8 cellular contexts compared by ENCODE assay signal in genomic region chr11:93783362-93783761, GRCh38. TPM values are rescaled to one million over a fixed set of nuclear protein-coding genes. Genes with fewer than 3 reads are reported as not detected.
DNase-seq lines count a peak whose midpoint lies in the region; ATAC-seq and TF ChIP-seq lines count a peak whose summit lies in the region.

No MANE protein-coding gene starts in this region.

- H3K4me1 ChIP-seq in DND-41 (ENCODE audit: insufficient read depth, low read length) (peaks cover 31% of the 10 kb centered on the region), Panc1 (ENCODE audit: control insufficient read depth, insufficient read depth, low read length) (peaks cover 7% of the 10 kb centered on the region), esophagus squamous epithelium (peaks cover 5 to 42% (median 28%) of the 10 kb centered on the region in 3 donors), prostate gland (replicated peaks) (peaks cover 10% of the 10 kb centered on the region)

- BruUV-seq in Panc1 (replicated peaks; lab: Mats Ljungman, UMichigan) = TSS peak; percentile 94

- POLR2A ChIA-PET in Panc1 (lab: Charles Lee) = interaction anchor here (0.6 to 1.8 kb wide), 2 partner anchors 35 to 42 kb away, joined by 9 to 19 read pairs; partner anchors contain the start of genes C11orf54 and TAF1D

- intact Hi-C loops in Panc1 (cut with micrococcal nuclease; ENCODE audit: unreplicated experiment) (no loop called here), esophagus squamous epithelium (cut with DNase I) (loop anchor here (5.0 kb wide), 1 partner anchor 36 kb away; no protein-coding TSS in a partner anchor), prostate gland (cut with DNase I) (loop anchor here (5.0 to 10.0 kb wide), 2 partner anchors 41 to 119 kb away; partner anchors contain the start of genes C11orf54, CEP295 and TAF1D)

- WGBS in esophagus squamous epithelium, 2 donors = 47% methylated on average over 7 of the region's 7 CpGs
- WGBS in prostate gland = 45% methylated on average over 7 of the region's 7 CpGs

- no peak for TF ChIP-seq CTCF in DND-41 (IDR thresholded peaks at IDR 0.05; ENCODE audit: borderline replicate concordance, extremely low read depth, low read length, poor library complexity, severe bottlenecking)
- TF ChIP-seq CTCF in Panc1 (IDR thresholded peaks at IDR 0.05) = no peak
- no peak for TF ChIP-seq CTCF in esophagus squamous epithelium (IDR thresholded peaks at IDR 0.05)
- TF ChIP-seq CTCF in prostate gland (IDR thresholded peaks at IDR 0.05) = no peak

- H3K4me3 ChIP-seq in DND-41 (ENCODE audit: low read depth in 1 of 2, low read length in 2 of 2) (peak overlapping the region; percentile 80 to 92), Panc1 (ENCODE audit: low read depth in 2 of 2, low read length in 2 of 2) (peak overlapping the region; percentile 85 to 99), esophagus squamous epithelium (peak overlapping the region; percentile 79 to 99 (median 88)), prostate gland (peak overlapping the region; percentile 86 to 93)

- H3K9me3 ChIP-seq in DND-41 (ENCODE audit: insufficient read depth, low read length, severe bottlenecking) (no peaks in the 10 kb centered on the region), Panc1 (ENCODE audit: control insufficient read depth, insufficient read depth, low read depth, low read length) (no peaks in the 10 kb centered on the region), esophagus squamous epithelium (no peaks in the 10 kb centered on the region), prostate gland (no peaks in the 10 kb centered on the region)

- in situ Hi-C loops in Panc1 (cut with HindIII; ENCODE audit: low pct_unique_long_range_greater_than_20kb, low sequenced_read_pairs) = no loop called here

- H3K36me3 ChIP-seq in DND-41 (ENCODE audit: insufficient read depth, low read length) = peaks cover 36% of the 10 kb centered on the region
- H3K36me3 ChIP-seq in Panc1 (ENCODE audit: control insufficient read depth, insufficient read depth, low read length) = peaks cover 6% of the 10 kb centered on the region
- H3K36me3 ChIP-seq in esophagus squamous epithelium = peaks cover 0 to 12% (median 0%) of the 10 kb centered on the region in 3 donors
- H3K36me3 ChIP-seq in prostate gland = no peaks in the 10 kb centered on the region

- H4K20me1 ChIP-seq in DND-41 (ENCODE audit: insufficient read depth, low read length) = peaks cover 29% of the 10 kb centered on the region

- ATAC-seq in DND-41 (ENCODE audit: insufficient read depth, low read depth) (no peak), Panc1 (no peak), HG02885 (IDR thresholded peaks at IDR 0.05; ENCODE audit: poor library complexity, unreplicated experiment) (no peak), GM21423 (IDR thresholded peaks at IDR 0.05; ENCODE audit: unreplicated experiment) (no peak), left lobe of liver (no peak)

- H3K79me2 ChIP-seq in DND-41 (ENCODE audit: insufficient read depth, low read length) = peaks cover 50% of the 10 kb centered on the region

- DNase-seq in DND-41 (no peak), Panc1 (ENCODE audit: low read depth, low spot score) (no peak), esophagus squamous epithelium (lab: John Stamatoyannopoulos, UW) (no peak), prostate gland (ENCODE audit: low spot score) (no peak), SIG-M5 (lab: John Stamatoyannopoulos, UW) (no peak), left lobe of liver (ENCODE audit: low spot score) (no peak)

- CTCF ChIA-PET in Panc1 (lab: Charles Lee) = interaction anchor here (1.2 kb wide), 1 partner anchor 42 kb away, joined by 6 read pairs; the partner anchor contains the start of genes C11orf54 and TAF1D

- peak overlapping the region; percentile 91 for H3K4me2 ChIP-seq in DND-41 (ENCODE audit: insufficient read depth, low read length)

- H3K27ac ChIP-seq in DND-41 (ENCODE audit: low read length) = peak overlapping the region; percentile 94
- peak overlapping the region; percentile 93 for H3K27ac ChIP-seq in Panc1 (ENCODE audit: low read length)
- peak overlapping the region in 2 of 4 donors; percentile 97 for H3K27ac ChIP-seq in esophagus squamous epithelium
- H3K27ac ChIP-seq in prostate gland = peak overlapping the region; percentile 92 to 96

- H3K9ac ChIP-seq in DND-41 (ENCODE audit: low read depth, low read length) = peak overlapping the region; percentile 95

- no peaks in the 10 kb centered on the region for H3K27me3 ChIP-seq in DND-41 (ENCODE audit: insufficient read depth, low read length, poor library complexity)
- no peaks in the 10 kb centered on the region for H3K27me3 ChIP-seq in Panc1 (ENCODE audit: control insufficient read depth, insufficient read depth, low read length)
- no peaks in the 10 kb centered on the region for H3K27me3 ChIP-seq in esophagus squamous epithelium
- H3K27me3 ChIP-seq in prostate gland (replicated peaks; ENCODE audit: insufficient read depth) = no peaks in the 10 kb centered on the region

- no peak for TF ChIP-seq POLR2A in esophagus squamous epithelium (IDR thresholded peaks at IDR 0.05)
- TF ChIP-seq POLR2A in prostate gland (IDR thresholded peaks at IDR 0.05) = no peak

- peak overlapping the region; percentile 94 for H2AFZ ChIP-seq in DND-41 (ENCODE audit: low read depth, low read length)

RNA-seq across cellular contexts. Expression of gene MED17, which starts 0.7 kb away (rescaled TPM):
- total RNA-seq in Panc1 (2021; ENCODE audit: unreplicated experiment) (52.4 TPM), esophagus squamous epithelium (10 to 100 TPM; 11.3 to 25.9 (median 17.1) TPM), prostate gland (10 to 100 TPM; 22.4 to 31.4 TPM), left lobe of liver (9.3 TPM)
- 53.1 TPM for polyA plus RNA-seq in Panc1 (2012; ENCODE audit: insufficient read length)

RNA-seq across cellular contexts. Expression of gene C11orf54, which starts 41.9 kb away (rescaled TPM):
- total RNA-seq in Panc1 (2021; ENCODE audit: unreplicated experiment) = 31.0 TPM
- polyA plus RNA-seq in Panc1 (2012; ENCODE audit: insufficient read length) = 16.5 TPM
- 10 to 100 TPM; 17.9 to 22.2 (median 21.0) TPM for total RNA-seq in esophagus squamous epithelium
- total RNA-seq in prostate gland = 10 to 100 TPM; 43.8 to 72.8 TPM
- 184 TPM for total RNA-seq in left lobe of liver

RNA-seq across cellular contexts. Expression of gene TAF1D, which starts 42.1 kb away (rescaled TPM):
- 165 TPM for total RNA-seq in Panc1 (2021; ENCODE audit: unreplicated experiment)
- 79.9 TPM for polyA plus RNA-seq in Panc1 (2012; ENCODE audit: insufficient read length)
- total RNA-seq in esophagus squamous epithelium = 100 to 1,000 TPM in 2 of 4 donors, 10 to 100 TPM in 2; 68.8 to 178 (median 116) TPM
- 10 to 100 TPM; 39.3 to 53.0 TPM for total RNA-seq in prostate gland
- total RNA-seq in left lobe of liver = 26.7 TPM
